ENCODE assay signal across 16 cellular contexts in the genomic region with DNA sequence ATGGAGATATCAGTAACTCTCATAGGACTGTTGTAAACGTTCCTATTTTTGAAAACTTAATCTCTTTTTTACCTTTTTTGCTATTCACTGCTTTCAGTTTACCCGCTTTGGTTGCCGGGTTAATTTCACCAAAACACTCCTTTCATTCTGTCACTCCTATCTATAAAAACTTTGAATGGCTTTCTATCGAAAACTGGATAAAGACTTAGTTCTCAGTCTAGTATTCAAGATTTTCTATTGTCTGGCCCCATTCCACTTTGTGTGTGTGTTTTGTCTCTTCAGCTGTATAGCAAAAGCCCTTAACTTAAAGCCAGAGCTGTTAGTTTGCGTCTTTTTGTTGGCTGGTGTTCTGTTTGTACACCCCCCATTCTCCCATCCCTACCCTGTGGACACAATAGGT.
"Had no signal": no experiment of that assay in that cellular context is flagged by ENCODE, and none has a peak within 500 bp of the region (broad histone marks: within the 10 kb centered on the region; RNA-seq: fewer than 3 reads in every experiment).

No MANE protein-coding gene starts in this region.

- H3K27ac Mint-ChIP-seq: activated T-helper 1 cell treated with anti-CD3 and anti-CD28 coated beads, Interleukin-12 subunit alpha, Interleukin-12 subunit beta, Interleukin-2, Interleukin-4 antibody, amounts not matched to agents 30 ng/mL and 10 ng/mL and 1 ng/mL, durations not matched to agents 14 hours and 24 hours and 36 hours; endodermal cell had no signal

- H3K27me3 ChIP-seq: body of pancreas, thyroid gland, uterus had no signal

- DNase-seq: activated CD4-positive, alpha-beta T cell treated with anti-CD3 and anti-CD28 coated beads, Interleukin-2, amount 50 U/mL, for 4 hours; activated CD8-positive, alpha-beta memory T cell treated with anti-CD3 and anti-CD28 coated beads, Interleukin-2, amount 50 U/mL, for 4 hours; activated naive CD4-positive, alpha-beta T cell treated with Interleukin-2 at 50 U/mL for 16 hours; amniotic stem cell; body of pancreas; endodermal cell; erythroblast; hypothalamus; midbrain; retina; thyroid gland; uterus had no signal

- H3K36me3 ChIP-seq: thyroid gland, uterus had no signal

- H3K9ac ChIP-seq: parathyroid adenoma had no signal

- H3K9me3 ChIP-seq: body of pancreas, thyroid gland, uterus had no signal

- H3K4me1 ChIP-seq: parathyroid adenoma, uterus had no signal

- ATAC-seq: activated CD4-positive, CD25-positive, alpha-beta regulatory T cell treated with anti-CD3 and anti-CD28 coated beads, Interleukin-2, amount 50 U/mL, for 24 hours; body of pancreas had no signal

- H3K4me3 ChIP-seq: body of pancreas, skin epidermis, thyroid gland, uterus had no signal

- H3K27ac ChIP-seq: body of pancreas, parathyroid adenoma, skin epidermis, thyroid gland, uterus had no signal

- H2AFZ ChIP-seq: parathyroid adenoma had no signal

- H3K9me3 Mint-ChIP-seq: activated T-helper 1 cell treated with anti-CD3 and anti-CD28 coated beads, Interleukin-12 subunit alpha, Interleukin-12 subunit beta, Interleukin-2, Interleukin-4 antibody, amounts not matched to agents 30 ng/mL and 10 ng/mL and 1 ng/mL, durations not matched to agents 14 hours and 24 hours and 36 hours; endodermal cell had no signal

- H3K4me3 Mint-ChIP-seq: activated T-helper 1 cell treated with anti-CD3 and anti-CD28 coated beads, Interleukin-12 subunit alpha, Interleukin-12 subunit beta, Interleukin-2, Interleukin-4 antibody, amounts not matched to agents 30 ng/mL and 10 ng/mL and 1 ng/mL, durations not matched to agents 14 hours and 24 hours and 36 hours; endodermal cell had no signal
